Comparison of ENCODE assay signal across 8 cellular contexts in genomic region chr5:100902406-100903035, GRCh38. TPM values are rescaled to one million over a fixed set of nuclear protein-coding genes. Genes with fewer than 3 reads are reported as not detected.
A peak's percentile ranks its signal among the peaks of the same experiment; 100 is the strongest.
DNase-seq lines count a peak whose midpoint lies in the region; ATAC-seq and TF ChIP-seq lines count a peak whose summit lies in the region.

No MANE protein-coding gene starts in this region.

- no peaks in the 10 kb centered on the region for H3K9me3 ChIP-seq in ES-I3 (ENCODE audit: control insufficient read depth, insufficient read depth, low read length)
- H3K9me3 ChIP-seq in iPS-18a (ENCODE audit: control insufficient read depth, low read depth, low read length), result no peaks in the 10 kb centered on the region
- H3K9me3 ChIP-seq in smooth muscle cell (replicated peaks; ENCODE audit: low read depth), result no peaks in the 10 kb centered on the region

- DNase-seq in NOMO-1 (lab: John Stamatoyannopoulos, UW; ENCODE audit: unreplicated experiment in 2 of 2) (peak; percentile 37 to 52), smooth muscle cell (lab: John Stamatoyannopoulos, UW; ENCODE audit: unreplicated experiment) (no peak), NCI-H2196 (lab: John Stamatoyannopoulos, UW; ENCODE audit: unreplicated experiment) (no peak)
- no peak for DNase-seq in activated naive CD8-positive, alpha-beta T cell treated with anti-CD3 and anti-CD28 coated beads, Interleukin-2, amount 10 ng/mL, durations not matched to agents 7 days and 5 days

- H3K9me3 Mint-ChIP-seq in activated naive CD8-positive, alpha-beta T cell treated with anti-CD3 and anti-CD28 coated beads, Interleukin-2, amount 10 ng/mL, durations not matched to agents 7 days and 5 days, result no peaks in the 10 kb centered on the region

- H3K4me3 Mint-ChIP-seq in activated naive CD8-positive, alpha-beta T cell treated with anti-CD3 and anti-CD28 coated beads, Interleukin-2, amount 10 ng/mL, durations not matched to agents 7 days and 5 days, result peak overlapping the region; percentile 95

- no peaks in the 10 kb centered on the region for H3F3A ChIP-seq in smooth muscle cell (ENCODE audit: low read depth)

- peak overlapping the region; percentile 97 for H3K27ac Mint-ChIP-seq in activated naive CD8-positive, alpha-beta T cell treated with anti-CD3 and anti-CD28 coated beads, Interleukin-2, amount 10 ng/mL, durations not matched to agents 7 days and 5 days

- H3K36me3 Mint-ChIP-seq in activated naive CD8-positive, alpha-beta T cell treated with anti-CD3 and anti-CD28 coated beads, Interleukin-2, amount 10 ng/mL, durations not matched to agents 7 days and 5 days, result peaks cover 16% of the 10 kb centered on the region

- H3K4me1 ChIP-seq in ES-I3 (ENCODE audit: insufficient read depth, low read length) (peaks cover 12% of the 10 kb centered on the region; the same call in 1 of the 2 replicates), iPS-18a (ENCODE audit: control insufficient read depth, low read depth, low read length) (peaks cover 27% of the 10 kb centered on the region), smooth muscle cell (ENCODE audit: low read depth) (no peaks in the 10 kb centered on the region)

- peaks cover 38% of the 10 kb centered on the region for H3K79me2 ChIP-seq in smooth muscle cell (ENCODE audit: low read depth)

- no peaks in the 10 kb centered on the region for H3K36me3 ChIP-seq in ES-I3 (ENCODE audit: insufficient read depth, low read length)
- H3K36me3 ChIP-seq in iPS-18a (ENCODE audit: control insufficient read depth, low read depth, low read length), result no peaks in the 10 kb centered on the region
- no peaks in the 10 kb centered on the region for H3K36me3 ChIP-seq in smooth muscle cell (ENCODE audit: low read depth)

- TF ChIP-seq CTCF in smooth muscle cell (IDR thresholded peaks at IDR 0.05; ENCODE audit: borderline replicate concordance, insufficient read depth, poor library complexity, severe bottlenecking), result no peak

- H3K27me3 ChIP-seq in iPS-18a (ENCODE audit: control insufficient read depth, insufficient read depth, low read length) (peaks cover 71% of the 10 kb centered on the region), smooth muscle cell (ENCODE audit: low read depth) (peaks cover 11% of the 10 kb centered on the region)

- H3K27me3 Mint-ChIP-seq in activated naive CD8-positive, alpha-beta T cell treated with anti-CD3 and anti-CD28 coated beads, Interleukin-2, amount 10 ng/mL, durations not matched to agents 7 days and 5 days, result no peaks in the 10 kb centered on the region

- no peak for ATAC-seq in activated naive CD8-positive, alpha-beta T cell treated with anti-CD3 and anti-CD28 coated beads, Interleukin-2, amount 10 ng/mL, durations not matched to agents 7 days and 5 days (ENCODE audit: low read depth)
- ATAC-seq in HG02884 (IDR thresholded peaks at IDR 0.05; ENCODE audit: unreplicated experiment) (no peak), GM18873 (IDR thresholded peaks at IDR 0.05; ENCODE audit: low FRiP score, unreplicated experiment) (no peak)

- no peak overlapping the region for H3K27ac ChIP-seq in iPS-18a (ENCODE audit: low read length)
- H3K27ac ChIP-seq in smooth muscle cell (ENCODE audit: low read depth), result peak overlapping the region; percentile 58

- peak overlapping the region; percentile 87 for H3K4me3 ChIP-seq in iPS-18a (ENCODE audit: low read length)
- peak overlapping the region; percentile 70 for H3K4me3 ChIP-seq in smooth muscle cell

- peak overlapping the region; percentile 96 for H3K4me2 ChIP-seq in smooth muscle cell

- POLR2A ChIA-PET in activated naive CD8-positive, alpha-beta T cell treated with anti-CD3 and anti-CD28 coated beads, Interleukin-2, amount 10 ng/mL, durations not matched to agents 7 days and 5 days (lab: Charles Lee), result interaction anchor here (0.7 to 5.5 kb wide), 19 partner anchors 10 to 368 kb away, joined by 3 to 72 read pairs (median 5); partner anchors contain the start of gene FAM174A

- H3K4me1 Mint-ChIP-seq in activated naive CD8-positive, alpha-beta T cell treated with anti-CD3 and anti-CD28 coated beads, Interleukin-2, amount 10 ng/mL, durations not matched to agents 7 days and 5 days, result peaks cover 28% of the 10 kb centered on the region

- WGBS in smooth muscle cell (ENCODE audit: low lambda C conversion rate), result 6% methylated on average over 14 of the region's 14 CpGs

- peak overlapping the region; percentile 88 for H2AFZ ChIP-seq in smooth muscle cell (ENCODE audit: low read depth)

- H3K9ac ChIP-seq in ES-I3 (ENCODE audit: low read depth, low read length) (peak overlapping the region; percentile 69; the same call in 1 of the 2 replicates), iPS-18a (ENCODE audit: low read length) (no peak overlapping the region), smooth muscle cell (ENCODE audit: low read depth) (peak overlapping the region; percentile 26)

- H4K20me1 ChIP-seq in smooth muscle cell (ENCODE audit: low read depth), result peaks cover 5% of the 10 kb centered on the region

RNA-seq across cellular contexts. Expression of gene ST8SIA4, which starts 0.6 kb away (rescaled TPM):
- total RNA-seq in activated naive CD8-positive, alpha-beta T cell treated with anti-CD3 and anti-CD28 coated beads, Interleukin-2, amount 10 ng/mL, durations not matched to agents 7 days and 5 days, result 10 to 100 TPM; 37.0 to 39.2 TPM
- 53.6 and 69.8 TPM in 2 replicates for total RNA-seq in smooth muscle cell
- polyA plus RNA-seq in smooth muscle cell, result 23.5 and 35.0 TPM in 2 replicates

Comparison
In these comparisons a context has a peak if more than half of its experiments do, and no peak if none do; other contexts are left out.
1. DNase-seq: peak in NOMO-1 (2 of 2); none in activated naive CD8-positive, alpha-beta T cell treated with anti-CD3 and anti-CD28 coated beads, Interleukin-2, amount 10 ng/mL, durations not matched to agents 7 days and 5 days (single experiment), smooth muscle cell (single experiment) and NCI-H2196 (single experiment).